ENCODE assay signal across 11 cellular contexts in genomic region chr20:45842169-45842812, GRCh38. TPM values are rescaled to one million over a fixed set of nuclear protein-coding genes. Genes with fewer than 3 reads are reported as not detected.
DNase-seq lines count a peak whose midpoint lies in the region; ATAC-seq, FAIRE-seq and TF ChIP-seq lines count a peak whose summit lies in the region.
"Had no signal": no experiment of that assay in that cellular context is flagged by ENCODE, and none has a peak within 500 bp of the region (broad histone marks: within the 10 kb centered on the region; RNA-seq: fewer than 3 reads in every experiment).

No MANE protein-coding gene starts in this region.

- TF ChIP-seq CTCF in fibroblast of pulmonary artery (IDR thresholded peaks at IDR 0.05; ENCODE audit: low read length, missing control alignments) (no peak), WERI-Rb-1 (IDR thresholded peaks at IDR 0.05; ENCODE audit: low read depth, low read length) (no peak), kidney (IDR thresholded peaks at IDR 0.05; ENCODE audit: borderline replicate concordance, extremely low read depth, insufficient read depth) (no peak)

- H3K9ac ChIP-seq in Karpas-422 (ENCODE audit: low read length) (peak overlapping the region; percentile 45), kidney (ENCODE audit: low read length in 2 of 2) (no peak overlapping the region)

- peak; percentile 84 for DNase-seq in Karpas-422
- DNase-seq in fibroblast of pulmonary artery (ENCODE audit: low read depth): peak; percentile 31
- DNase-seq in WERI-Rb-1: no peak
- DNase-seq in kidney: no peak
- DNase-seq: foreskin melanocyte; NCI-H1417 treated with DMSO at 0.1 percent for 48 hours; stimulated activated CD4-positive, alpha-beta T cell treated with anti-CD3 and anti-CD28 coated beads, Interleukin-1b, Interleukin-23, amount 100 ng/mL, for 48 hours had no signal

- peaks cover 6% of the 10 kb centered on the region; the same call in 1 of the 2 replicates for H3K36me3 ChIP-seq in Karpas-422 (ENCODE audit: insufficient read depth, low read length)
- H3K36me3 ChIP-seq in WERI-Rb-1: peaks cover 34% of the 10 kb centered on the region
- peaks cover 16 to 36% of the 10 kb centered on the region in 2 donors for H3K36me3 ChIP-seq in kidney (ENCODE audit: control insufficient read depth in 1 of 2, insufficient read depth in 2 of 2, low read length in 2 of 2)

- H3K4me1 ChIP-seq in Karpas-422 (ENCODE audit: low read length) (peaks cover 18% of the 10 kb centered on the region), kidney (ENCODE audit: control insufficient read depth in 1 of 2, insufficient read depth in 1 of 2, low read depth in 1 of 2, low read length in 2 of 2) (peaks cover 0 to 4% of the 10 kb centered on the region in 2 donors)

- no peaks in the 10 kb centered on the region for H4K20me1 ChIP-seq in Karpas-422 (ENCODE audit: insufficient read depth, low read depth, low read length)

- H3K36me3 Mint-ChIP-seq in stimulated activated memory B cell treated with anti-CD40 and anti-IgM and Interleukin-4, amounts not matched to agents 10 μg/mL and 1 μg/mL and 100 μg/mL, for 72 hours: peaks cover 27% of the 10 kb centered on the region

- no peak for FAIRE-seq in kidney (lab: Jason Lieb, UNC)

- H3K27me3 ChIP-seq in Karpas-422 (ENCODE audit: low read length) (no peaks in the 10 kb centered on the region), WERI-Rb-1 (ENCODE audit: insufficient read depth, low read depth, severe bottlenecking) (no peaks in the 10 kb centered on the region)

- ATAC-seq in GM18867 (IDR thresholded peaks at IDR 0.05; ENCODE audit: unreplicated experiment) (peak; percentile 71), HG03520 (IDR thresholded peaks at IDR 0.05; ENCODE audit: unreplicated experiment) (no peak), GM21723 (IDR thresholded peaks at IDR 0.05; ENCODE audit: unreplicated experiment) (no peak)
- peak; percentile 94 for ATAC-seq in stimulated activated memory B cell treated with anti-CD40 and anti-IgM and Interleukin-4, amounts not matched to agents 10 μg/mL and 1 μg/mL and 100 μg/mL, for 72 hours

- H3K4me2 ChIP-seq in Karpas-422 (ENCODE audit: low read depth, low read length, poor library complexity, severe bottlenecking): peak overlapping the region; percentile 35

- H3K27me3 Mint-ChIP-seq in stimulated activated memory B cell treated with anti-CD40 and anti-IgM and Interleukin-4, amounts not matched to agents 10 μg/mL and 1 μg/mL and 100 μg/mL, for 72 hours: no peaks in the 10 kb centered on the region

- H3K27ac ChIP-seq in Karpas-422 (ENCODE audit: low read length) (peak overlapping the region; percentile 69), WERI-Rb-1 (no peak overlapping the region), kidney (ENCODE audit: low read depth in 2 of 2, low read length in 2 of 2) (no peak overlapping the region)

- H3K9me2 ChIP-seq in Karpas-422 (replicated peaks; ENCODE audit: insufficient read depth, low read length): no peaks in the 10 kb centered on the region

- H3K79me2 ChIP-seq in Karpas-422 (ENCODE audit: low read length): no peaks in the 10 kb centered on the region

- intact Hi-C loops in kidney (cut with DNase I): no loop called here

- H3K9me3 ChIP-seq in Karpas-422 (ENCODE audit: low read length): no peaks in the 10 kb centered on the region
- H3K9me3 ChIP-seq in WERI-Rb-1 (ENCODE audit: severe bottlenecking): no peaks in the 10 kb centered on the region
- H3K9me3 ChIP-seq in kidney (ENCODE audit: control insufficient read depth in 1 of 2, low read length in 2 of 2): no peaks in the 10 kb centered on the region

- peaks cover 16% of the 10 kb centered on the region for H3K4me1 Mint-ChIP-seq in stimulated activated memory B cell treated with anti-CD40 and anti-IgM and Interleukin-4, amounts not matched to agents 10 μg/mL and 1 μg/mL and 100 μg/mL, for 72 hours

- no peak overlapping the region for H2AFZ ChIP-seq in Karpas-422 (ENCODE audit: low read length)

- H3K4me3 Mint-ChIP-seq in stimulated activated memory B cell treated with anti-CD40 and anti-IgM and Interleukin-4, amounts not matched to agents 10 μg/mL and 1 μg/mL and 100 μg/mL, for 72 hours: no peak overlapping the region

- no peaks in the 10 kb centered on the region for H3K9me3 Mint-ChIP-seq in stimulated activated memory B cell treated with anti-CD40 and anti-IgM and Interleukin-4, amounts not matched to agents 10 μg/mL and 1 μg/mL and 100 μg/mL, for 72 hours

- H3K4me3 ChIP-seq in Karpas-422 (ENCODE audit: low read length) (no peak overlapping the region), fibroblast of pulmonary artery (replicated peaks; ENCODE audit: low read depth, low read length) (no peak overlapping the region), WERI-Rb-1 (ENCODE audit: low read depth, low read length) (no peak overlapping the region), kidney (ENCODE audit: low read length in 2 of 2) (no peak overlapping the region)

- peak overlapping the region; percentile 77 for H3K27ac Mint-ChIP-seq in stimulated activated memory B cell treated with anti-CD40 and anti-IgM and Interleukin-4, amounts not matched to agents 10 μg/mL and 1 μg/mL and 100 μg/mL, for 72 hours

RNA-seq across cellular contexts. Expression of gene SNX21, which starts 8.7 kb away (rescaled TPM):
- total RNA-seq in Karpas-422 (2014; rRNA removed; shearing (Covaris generic); ENCODE audit: low replicate concordance): not detected in 2 replicates
- total RNA-seq in kidney: 23.2 TPM
- 35.6 TPM for polyA plus RNA-seq in kidney (ENCODE audit: insufficient read depth, low read depth, low replicate concordance)

RNA-seq across cellular contexts. Expression of gene ACOT8, which starts 14.9 kb away (rescaled TPM):
- total RNA-seq in Karpas-422 (2014; rRNA removed; shearing (Covaris generic); ENCODE audit: low replicate concordance): 93.7 and 96.4 TPM in 2 replicates
- 22.1 TPM for total RNA-seq in kidney
- 71.0 TPM for polyA plus RNA-seq in kidney (ENCODE audit: insufficient read depth, low read depth, low replicate concordance)

RNA-seq across cellular contexts. Expression of gene ZSWIM3, which starts 15.1 kb away (rescaled TPM):
- 8.9 and 9.9 TPM in 2 replicates for total RNA-seq in Karpas-422 (2014; rRNA removed; shearing (Covaris generic); ENCODE audit: low replicate concordance)
- 3.2 TPM for total RNA-seq in kidney
- polyA plus RNA-seq in kidney (ENCODE audit: insufficient read depth, low read depth, low replicate concordance): 2.6 TPM

RNA-seq across cellular contexts. Expression of gene TNNC2, which starts 15.2 kb away (rescaled TPM):
- not detected in 2 replicates for total RNA-seq in Karpas-422 (2014; rRNA removed; shearing (Covaris generic); ENCODE audit: low replicate concordance)
- total RNA-seq in kidney: not detected
- 1.9 TPM for polyA plus RNA-seq in kidney (ENCODE audit: insufficient read depth, low read depth, low replicate concordance)

RNA-seq across cellular contexts. Expression of gene UBE2C, which starts 29.8 kb away (rescaled TPM):
- total RNA-seq in Karpas-422 (2014; rRNA removed; shearing (Covaris generic); ENCODE audit: low replicate concordance): 124 and 141 TPM in 2 replicates
- total RNA-seq in kidney: 2.4 TPM
- 2.0 TPM for polyA plus RNA-seq in kidney (ENCODE audit: insufficient read depth, low read depth, low replicate concordance)

Comparison
In these comparisons a context has a peak if more than half of its experiments do, and no peak if none do; other contexts are left out.
1. ATAC-seq: peak in GM18867 (single experiment) and stimulated activated memory B cell treated with anti-CD40 and anti-IgM and Interleukin-4, amounts not matched to agents 10 μg/mL and 1 μg/mL and 100 μg/mL, for 72 hours (single experiment); none in HG03520 (single experiment) and GM21723 (single experiment).
2. DNase-seq: peak in Karpas-422 (single experiment) and fibroblast of pulmonary artery (single experiment); none in WERI-Rb-1 (single experiment) and kidney (single experiment).
3. RNA of gene SNX21, which starts 8.7 kb away (total RNA-seq): 23.2 TPM in kidney (single experiment); not detected in Karpas-422; every median in the first group is over 10 times any median in the second.